In the genomic region with DNA sequence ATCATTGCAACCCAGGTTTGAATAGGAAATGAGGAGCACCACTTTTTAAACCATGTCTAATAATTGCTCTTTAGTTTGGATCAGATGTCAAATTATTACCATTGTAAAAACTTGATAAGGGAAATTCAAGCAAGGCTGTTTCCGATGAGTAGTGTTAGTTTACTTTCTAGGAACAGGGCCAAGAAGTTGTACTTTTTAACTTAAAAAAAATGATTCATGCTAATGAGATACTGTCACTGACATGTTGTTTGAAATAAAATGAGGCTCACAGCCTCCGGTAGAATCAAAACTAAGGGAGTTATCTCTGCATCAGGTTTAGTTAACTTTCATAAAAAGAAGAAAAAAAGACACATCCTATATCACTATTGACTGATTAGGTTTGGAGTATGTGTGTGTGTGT, we compare ENCODE assay signal across 14 cellular contexts. TPM values are rescaled to one million over a fixed set of nuclear protein-coding genes. Genes with fewer than 3 reads are reported as not detected.
A peak's percentile ranks its signal among the peaks of the same experiment; 100 is the strongest.
DNase-seq lines count a peak whose midpoint lies in the region; ATAC-seq, FAIRE-seq and TF ChIP-seq lines count a peak whose summit lies in the region.
"Had no signal": no experiment of that assay in that cellular context is flagged by ENCODE, and none has a peak within 500 bp of the region (broad histone marks: within the 10 kb centered on the region; RNA-seq: fewer than 3 reads in every experiment).

No MANE protein-coding gene starts in this region.

- H4K20me1 ChIP-seq in keratinocyte (ENCODE audit: control insufficient read depth, extremely low read depth, insufficient read depth, low read length) = no peaks in the 10 kb centered on the region

- no peaks in the 10 kb centered on the region for H3K9me3 ChIP-seq in keratinocyte (ENCODE audit: control insufficient read depth, low read depth, low read length)

- ATAC-seq in GM19467 (IDR thresholded peaks at IDR 0.05; ENCODE audit: unreplicated experiment) (no peak), HG02678 (IDR thresholded peaks at IDR 0.05; ENCODE audit: unreplicated experiment) (no peak), HG03457 (IDR thresholded peaks at IDR 0.05; ENCODE audit: unreplicated experiment) (no peak)
- ATAC-seq: esophagus mucosa, left colon, Right ventricle myocardium inferior had no signal

- dilution Hi-C loops in keratinocyte (cut with MboI; ENCODE audit: extremely low pct_ligation_motif_present, low sequenced_read_pairs) = no loop called here

- H2AFZ ChIP-seq in keratinocyte (ENCODE audit: control insufficient read depth, low read length) = no peak overlapping the region

- no peaks in the 10 kb centered on the region for H3K79me2 ChIP-seq in keratinocyte (ENCODE audit: control insufficient read depth, insufficient read depth, low read length)

- TF ChIP-seq CTCF in LNCaP clone FGC (IDR thresholded peaks at IDR 0.05; ENCODE audit: control insufficient read depth, extremely low read depth, insufficient read depth) = no peak
- no peak for TF ChIP-seq CTCF in keratinocyte (optimal IDR thresholded peaks at IDR 0.05 in 1 of 3, IDR thresholded peaks at IDR 0.05 in 1 of 3, conservative IDR thresholded peaks at IDR 0.05 in 1 of 3; ENCODE audit: extremely low read depth in 1 of 3, insufficient read depth in 2 of 3, low read length in 3 of 3)

- no peaks in the 10 kb centered on the region for H3K9me1 ChIP-seq in keratinocyte (ENCODE audit: control insufficient read depth, extremely low read depth, insufficient read depth, low read length)

- peak overlapping the region; percentile 37 for H3K4me2 ChIP-seq in keratinocyte (ENCODE audit: control insufficient read depth, extremely low read depth, insufficient read depth, low read depth, low read length)

- no peak overlapping the region for H3K27ac ChIP-seq in keratinocyte (ENCODE audit: control insufficient read depth, insufficient read depth, low read length)

- H3K27me3 ChIP-seq in keratinocyte (ENCODE audit: control insufficient read depth, extremely low read depth, insufficient read depth, low read length) = no peaks in the 10 kb centered on the region

- H3K4me3 ChIP-seq in LNCaP clone FGC (ENCODE audit: low read depth, low read length) (no peak overlapping the region), keratinocyte (ENCODE audit: control insufficient read depth in 2 of 3, extremely low read depth in 1 of 3, insufficient read depth in 2 of 3, low read depth in 1 of 3, low read length in 3 of 3) (no peak overlapping the region)

- FAIRE-seq in keratinocyte (lab: Jason Lieb, UNC) = peak; percentile 87

- peak; percentile 48 for DNase-seq in COLO829 (ENCODE audit: low spot score)
- peak; percentile 30 for DNase-seq in LNCaP clone FGC (ENCODE audit: low read depth)
- DNase-seq in amniotic epithelial cell (ENCODE audit: low read depth) = peak; percentile 73
- DNase-seq in keratinocyte (ENCODE audit: low read depth, low spot score) = no peak
- no peak for DNase-seq in stimulated activated CD4-positive, alpha-beta T cell treated with anti-CD3 and anti-CD28 coated beads, Interleukin-4, amount 100 ng/mL, for 4 hours
- DNase-seq: amygdala, left colon, nucleus accumbens, substantia nigra had no signal

- no peak overlapping the region for H3K9ac ChIP-seq in keratinocyte (ENCODE audit: control insufficient read depth, extremely low read depth, insufficient read depth, low read length)

- no peaks in the 10 kb centered on the region for H3K36me3 ChIP-seq in keratinocyte (ENCODE audit: control insufficient read depth in 2 of 2, extremely low read depth in 1 of 2, insufficient read depth in 2 of 2, low read length in 2 of 2)

- peaks cover 37% of the 10 kb centered on the region for H3K4me1 ChIP-seq in keratinocyte (ENCODE audit: control insufficient read depth, extremely low read depth, insufficient read depth, low read length)

RNA-seq across cellular contexts. Expression of a gene that starts 55.2 kb away (rescaled TPM):
- polyA plus RNA-seq in keratinocyte = 7.6 to 8.1 TPM (median 7.8 TPM) in 3 replicates
- 9.7 TPM for polyA plus RNA-seq in keratinocyte (2011; ENCODE audit: low read depth)
- polyA plus RNA-seq in keratinocyte (2011; cell fraction: cytosol; rRNA removed) = 8.2 and 11.7 TPM in 2 replicates
- 11.3 and 13.1 TPM in 2 replicates for polyA plus RNA-seq in keratinocyte (2011; cell fraction: nucleus; rRNA removed)
- 5.0 and 5.9 TPM in 2 replicates for polyA plus RNA-seq in keratinocyte (2012; ENCODE audit: low replicate concordance)
- polyA minus RNA-seq in keratinocyte = 2.3 to 17.3 TPM (median 10.0 TPM) in 3 replicates
- 8.1 TPM for polyA minus RNA-seq in keratinocyte (2011; cell fraction: cytosol; rRNA and poly(A)+ RNA removed)
- 7.1 and 10.5 TPM in 2 replicates for polyA minus RNA-seq in keratinocyte (2011; cell fraction: nucleus; rRNA and poly(A)+ RNA removed)

Comparison
In these comparisons a context has a peak if more than half of its experiments do, and no peak if none do; other contexts are left out.
1. DNase-seq: peak in COLO829 (single experiment), LNCaP clone FGC (single experiment) and amniotic epithelial cell (single experiment); none in keratinocyte (single experiment) and stimulated activated CD4-positive, alpha-beta T cell treated with anti-CD3 and anti-CD28 coated beads, Interleukin-4, amount 100 ng/mL, for 4 hours (0 of 2).